ENCODE assay signal across 29 cellular contexts in the genomic region with DNA sequence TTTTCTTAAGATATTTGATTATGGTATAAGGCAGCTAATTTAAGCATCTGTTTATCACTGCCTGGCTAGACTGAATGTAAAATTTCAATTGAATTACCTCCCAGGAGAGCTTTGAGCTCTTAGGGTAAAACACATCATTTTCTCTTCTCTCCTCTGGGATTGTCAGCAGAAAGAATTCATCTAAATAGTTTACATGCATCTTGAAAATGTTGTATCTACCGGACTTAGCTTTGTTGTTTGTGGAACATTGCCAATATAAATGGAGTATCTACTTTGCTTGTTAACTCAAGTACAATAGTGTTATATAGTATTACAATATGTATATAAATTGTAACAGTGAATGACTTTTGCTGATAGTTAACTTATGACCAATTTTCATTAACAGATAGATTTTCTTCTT.
DNase-seq lines count a peak whose midpoint lies in the region; ATAC-seq and TF ChIP-seq lines count a peak whose summit lies in the region.
"Had no signal": no experiment of that assay in that cellular context is flagged by ENCODE, and none has a peak within 500 bp of the region (broad histone marks: within the 10 kb centered on the region; RNA-seq: fewer than 3 reads in every experiment).

No MANE protein-coding gene starts in this region.

- H3K4me3 ChIP-seq in fibroblast of mammary gland (ENCODE audit: control insufficient read depth, low read depth, low read length) (no peak overlapping the region), skeletal muscle cell (ENCODE audit: low read depth, low read length) (no peak overlapping the region)
- H3K4me3 ChIP-seq: colonic mucosa, lung, ovary, PC-9, right atrium auricular region, upper lobe of right lung had no signal

- no peak for ATAC-seq in HG03039 (IDR thresholded peaks at IDR 0.05; ENCODE audit: unreplicated experiment)
- ATAC-seq: effector memory CD8-positive, alpha-beta T cell; esophagus mucosa; stimulated activated effector memory CD8-positive, alpha-beta T cell treated with anti-CD3 and anti-CD28 coated beads, Interleukin-12 subunit alpha, Interleukin-12 subunit beta, amount 100 ng/mL, for 72 hours; upper lobe of right lung had no signal

- DNase-seq in LHCN-M2 (ENCODE audit: low read depth) (peak; percentile 24), amniotic epithelial cell (ENCODE audit: low read depth) (peak; percentile 12), fibroblast of mammary gland (ENCODE audit: low read depth) (peak; percentile 11), skeletal muscle cell (ENCODE audit: low read depth) (peak; percentile 25), occipital lobe (lab: John Stamatoyannopoulos, UW) (no peak)
- no peak for DNase-seq in activated CD4-positive, CD25-positive, alpha-beta regulatory T cell (lab: John Stamatoyannopoulos, UW)
- DNase-seq: activated CD4-positive, alpha-beta T cell treated with anti-CD3 and anti-CD28 coated beads, Interleukin-2, amount 10 ng/mL, durations not matched to agents 24 days and 14 days; activated naive CD4-positive, alpha-beta T cell; activated T-cell treated with anti-CD3 and anti-CD28 coated beads, Interleukin-2, amount 50 U/mL, for 1 hour; Caco-2; colonic mucosa; DND-41; effector memory CD8-positive, alpha-beta T cell; NCI-H1694; NCI-H2171; NCI-H510A; nephron progenitor cell; NK-92 treated with Interleukin-12 subunit alpha and Interleukin-12 subunit beta, amount 100 ng/mL, for 24 hours; ovary; PC-9; Right ventricle myocardium superior; stimulated activated CD4-positive, alpha-beta T cell treated with anti-CD3 and anti-CD28 coated beads, Interleukin-4, amount 100 ng/mL, for 24 hours; T-helper 9 cell; upper lobe of right lung had no signal

- TF ChIP-seq CTCF in fibroblast of mammary gland (conservative IDR thresholded peaks at IDR 0.05; ENCODE audit: control insufficient read depth, insufficient read depth, low read depth, low read length): no peak

Comparison
In these comparisons a context has a peak if more than half of its experiments do, and no peak if none do; other contexts are left out.
1. DNase-seq: peak in LHCN-M2 (single experiment), amniotic epithelial cell (single experiment), fibroblast of mammary gland (single experiment) and skeletal muscle cell (single experiment); none in occipital lobe (single experiment) and activated CD4-positive, CD25-positive, alpha-beta regulatory T cell (0 of 4).